Comparison of ENCODE assay signal across 6 cellular contexts in genomic region chr3:49841126-49841525, GRCh38. TPM values are rescaled to one million over a fixed set of nuclear protein-coding genes. Genes with fewer than 3 reads are reported as not detected.
DNase-seq lines count a peak whose midpoint lies in the region; ATAC-seq and TF ChIP-seq lines count a peak whose summit lies in the region.

No MANE protein-coding gene starts in this region.

- H3K36me3 Mint-ChIP-seq in activated naive CD4-positive, alpha-beta T cell treated with anti-CD3 and anti-CD28 coated beads for 36 hours (ENCODE audit: low read depth) = peaks cover 16% of the 10 kb centered on the region
- H3K36me3 Mint-ChIP-seq in activated CD8-positive, alpha-beta T cell treated with anti-CD3 and anti-CD28 coated beads for 36 hours (ENCODE audit: low read depth) = peaks cover 12% of the 10 kb centered on the region

- no peaks in the 10 kb centered on the region for H3K4me1 Mint-ChIP-seq in activated naive CD4-positive, alpha-beta T cell treated with anti-CD3 and anti-CD28 coated beads for 36 hours (ENCODE audit: low read depth)
- peaks cover 1% of the 10 kb centered on the region for H3K4me1 Mint-ChIP-seq in activated CD8-positive, alpha-beta T cell treated with anti-CD3 and anti-CD28 coated beads for 36 hours (ENCODE audit: low read depth)

- ATAC-seq in activated CD8-positive, alpha-beta T cell treated with anti-CD3 and anti-CD28 coated beads for 36 hours = peak; percentile 58

- no peak overlapping the region for H3K27ac Mint-ChIP-seq in activated naive CD4-positive, alpha-beta T cell treated with anti-CD3 and anti-CD28 coated beads for 36 hours
- H3K27ac Mint-ChIP-seq in activated CD8-positive, alpha-beta T cell treated with anti-CD3 and anti-CD28 coated beads for 36 hours = no peak overlapping the region

- H3K9me3 ChIP-seq in sigmoid colon (no peaks in the 10 kb centered on the region), smooth muscle cell (replicated peaks; ENCODE audit: low read depth) (no peaks in the 10 kb centered on the region)

- no peak for TF ChIP-seq EP300 in sigmoid colon (IDR thresholded peaks at IDR 0.05)

- H3K27ac ChIP-seq in sigmoid colon (no peak overlapping the region), smooth muscle cell (ENCODE audit: low read depth) (no peak overlapping the region)

- H3K4me1 ChIP-seq in sigmoid colon = peaks cover 0 to 15% (median 4%) of the 10 kb centered on the region in 4 donors
- H3K4me1 ChIP-seq in smooth muscle cell (ENCODE audit: low read depth) = no peaks in the 10 kb centered on the region

- TF ChIP-seq CTCF in activated CD8-positive, alpha-beta T cell treated with anti-CD3 and anti-CD28 coated beads for 36 hours (IDR thresholded peaks at IDR 0.05) = peak; percentile 45
- TF ChIP-seq CTCF in sigmoid colon (IDR thresholded peaks at IDR 0.05) = no peak
- TF ChIP-seq CTCF in smooth muscle cell (IDR thresholded peaks at IDR 0.05; ENCODE audit: borderline replicate concordance, insufficient read depth, poor library complexity, severe bottlenecking) = no peak

- no peak overlapping the region for H3K4me3 ChIP-seq in sigmoid colon
- no peak overlapping the region for H3K4me3 ChIP-seq in smooth muscle cell

- CTCF ChIA-PET in activated naive CD4-positive, alpha-beta T cell treated with anti-CD3 and anti-CD28 coated beads for 36 hours (lab: Charles Lee) = interaction anchor here (0.6 to 8.7 kb wide), 6 partner anchors 9 to 702 kb away, joined by 3 to 165 read pairs (median 3); partner anchors contain the start of genes CDHR4 and INKA1
- CTCF ChIA-PET in activated CD8-positive, alpha-beta T cell treated with anti-CD3 and anti-CD28 coated beads for 36 hours (lab: Charles Lee) = interaction anchor here (0.7 to 22.5 kb wide), 6 partner anchors 9 to 45 kb away, joined by 3 to 412 read pairs (median 3); partner anchors contain the start of genes CDHR4, INKA1, TRAIP and UBA7

- no peaks in the 10 kb centered on the region for H3K9me3 Mint-ChIP-seq in activated naive CD4-positive, alpha-beta T cell treated with anti-CD3 and anti-CD28 coated beads for 36 hours
- H3K9me3 Mint-ChIP-seq in activated CD8-positive, alpha-beta T cell treated with anti-CD3 and anti-CD28 coated beads for 36 hours = no peaks in the 10 kb centered on the region

- H4K20me1 ChIP-seq in smooth muscle cell (ENCODE audit: low read depth) = no peaks in the 10 kb centered on the region

- no peak overlapping the region for H3K4me2 ChIP-seq in smooth muscle cell

- H3K27me3 ChIP-seq in sigmoid colon = no peaks in the 10 kb centered on the region
- H3K27me3 ChIP-seq in smooth muscle cell (ENCODE audit: low read depth) = no peaks in the 10 kb centered on the region

- no peaks in the 10 kb centered on the region for H3F3A ChIP-seq in smooth muscle cell (ENCODE audit: low read depth)

- no peak overlapping the region for H2AFZ ChIP-seq in smooth muscle cell (ENCODE audit: low read depth)

- no peak overlapping the region for H3K4me3 Mint-ChIP-seq in activated naive CD4-positive, alpha-beta T cell treated with anti-CD3 and anti-CD28 coated beads for 36 hours
- no peak overlapping the region for H3K4me3 Mint-ChIP-seq in activated CD8-positive, alpha-beta T cell treated with anti-CD3 and anti-CD28 coated beads for 36 hours

- intact Hi-C loops in activated naive CD4-positive, alpha-beta T cell treated with anti-CD3 and anti-CD28 coated beads for 36 hours (cut with micrococcal nuclease) = no loop called here
- intact Hi-C loops in activated CD8-positive, alpha-beta T cell treated with anti-CD3 and anti-CD28 coated beads for 36 hours (cut with micrococcal nuclease) = no loop called here
- intact Hi-C loops in sigmoid colon (cut with DNase I) = loop anchor here (5.0 kb wide), 1 partner anchor 304 kb away; no protein-coding TSS in a partner anchor

- DNase-seq in activated naive CD4-positive, alpha-beta T cell treated with anti-CD3 and anti-CD28 coated beads for 36 hours = peak; percentile 16
- DNase-seq in activated naive CD4-positive, alpha-beta T cell (lab: John Stamatoyannopoulos, UW) = no peak
- peak; percentile 50 for DNase-seq in activated CD8-positive, alpha-beta T cell treated with anti-CD3 and anti-CD28 coated beads for 36 hours
- DNase-seq in renal cortical epithelial cell (ENCODE audit: low read depth) = peak; percentile 22
- no peak for DNase-seq in sigmoid colon
- DNase-seq in smooth muscle cell (lab: John Stamatoyannopoulos, UW; ENCODE audit: unreplicated experiment) = no peak

- no peak for TF ChIP-seq POLR2A in sigmoid colon (IDR thresholded peaks at IDR 0.05)

- H3K36me3 ChIP-seq in sigmoid colon = no peaks in the 10 kb centered on the region
- no peaks in the 10 kb centered on the region for H3K36me3 ChIP-seq in smooth muscle cell (ENCODE audit: low read depth)

- no peaks in the 10 kb centered on the region for H3K27me3 Mint-ChIP-seq in activated naive CD4-positive, alpha-beta T cell treated with anti-CD3 and anti-CD28 coated beads for 36 hours (ENCODE audit: low read depth)
- H3K27me3 Mint-ChIP-seq in activated CD8-positive, alpha-beta T cell treated with anti-CD3 and anti-CD28 coated beads for 36 hours = no peaks in the 10 kb centered on the region

- POLR2A ChIA-PET in activated CD8-positive, alpha-beta T cell treated with anti-CD3 and anti-CD28 coated beads for 36 hours (lab: Charles Lee) = interaction anchor here (1.2 to 3.9 kb wide), 3 partner anchors 14 to 37 kb away, joined by 3 to 37 read pairs (median 4); partner anchors contain the start of gene INKA1

- H3K79me2 ChIP-seq in smooth muscle cell (ENCODE audit: low read depth) = no peaks in the 10 kb centered on the region

- no peak overlapping the region for H3K9ac ChIP-seq in smooth muscle cell (ENCODE audit: low read depth)

RNA-seq across cellular contexts. Expression of gene TRAIP, which starts 15.2 kb away (rescaled TPM):
- 10 to 100 TPM; 21.5 to 25.7 TPM for total RNA-seq in activated naive CD4-positive, alpha-beta T cell treated with anti-CD3 and anti-CD28 coated beads for 36 hours
- 10 to 100 TPM; 23.2 to 25.1 TPM for total RNA-seq in activated CD8-positive, alpha-beta T cell treated with anti-CD3 and anti-CD28 coated beads for 36 hours
- total RNA-seq in renal cortical epithelial cell = 1.6 and 2.8 TPM in 2 replicates
- total RNA-seq in sigmoid colon = 1 to 10 TPM in 3 of 4 donors, under 1 TPM in 1; 0.54 to 1.8 (median 1.6) TPM
- polyA plus RNA-seq in sigmoid colon = 1 to 10 TPM; 1.2 to 7.1 (median 1.4) TPM
- total RNA-seq in smooth muscle cell = 1.1 and 3.8 TPM in 2 replicates
- 3.3 and 4.6 TPM in 2 replicates for polyA plus RNA-seq in smooth muscle cell

RNA-seq across cellular contexts. Expression of gene UBA7, which starts 27.4 kb away (rescaled TPM):
- 10 to 100 TPM; 93.5 to 97.7 TPM for total RNA-seq in activated naive CD4-positive, alpha-beta T cell treated with anti-CD3 and anti-CD28 coated beads for 36 hours
- 10 to 100 TPM; 69.9 to 72.3 TPM for total RNA-seq in activated CD8-positive, alpha-beta T cell treated with anti-CD3 and anti-CD28 coated beads for 36 hours
- 24.8 and 25.1 TPM in 2 replicates for total RNA-seq in renal cortical epithelial cell
- 10 to 100 TPM; 28.5 to 74.2 (median 55.7) TPM for total RNA-seq in sigmoid colon
- polyA plus RNA-seq in sigmoid colon = 10 to 100 TPM; 15.6 to 92.6 (median 22.9) TPM
- 0.94 and 6.9 TPM in 2 replicates for total RNA-seq in smooth muscle cell
- 6.6 and 10.3 TPM in 2 replicates for polyA plus RNA-seq in smooth muscle cell

RNA-seq across cellular contexts. Expression of gene CAMKV, which starts 28.6 kb away (rescaled TPM):
- under 1 TPM; 0.69 to 0.86 TPM for total RNA-seq in activated naive CD4-positive, alpha-beta T cell treated with anti-CD3 and anti-CD28 coated beads for 36 hours
- total RNA-seq in activated CD8-positive, alpha-beta T cell treated with anti-CD3 and anti-CD28 coated beads for 36 hours = 1 to 10 TPM; 1.8 to 2.1 TPM
- total RNA-seq in renal cortical epithelial cell = under 0.01 TPM in 1 of 2 replicates, not detected in the other
- not detected for total RNA-seq in sigmoid colon
- polyA plus RNA-seq in sigmoid colon = under 1 TPM in 1 of 3 donors, not detected in 2; 0.12 TPM
- not detected in 2 replicates for total RNA-seq in smooth muscle cell
- not detected in 2 replicates for polyA plus RNA-seq in smooth muscle cell

RNA-seq across cellular contexts. Expression of gene INKA1, which starts 38.1 kb away (rescaled TPM):
- total RNA-seq in activated naive CD4-positive, alpha-beta T cell treated with anti-CD3 and anti-CD28 coated beads for 36 hours = under 1 TPM; 0.33 to 0.37 TPM
- 1 to 10 TPM; 1.8 to 2.8 TPM for total RNA-seq in activated CD8-positive, alpha-beta T cell treated with anti-CD3 and anti-CD28 coated beads for 36 hours
- total RNA-seq in renal cortical epithelial cell (0.15 and 0.17 TPM in 2 replicates), sigmoid colon (1 to 10 TPM in 3 of 4 donors, under 1 TPM in 1; 0.95 to 5.0 (median 4.1) TPM), smooth muscle cell (2.5 and 4.1 TPM in 2 replicates)
- polyA plus RNA-seq in sigmoid colon (1 to 10 TPM in 1 of 3 donors, under 1 TPM in 1, not detected in 1; 0.60 to 3.5 TPM), smooth muscle cell (7.3 and 8.1 TPM in 2 replicates)

RNA-seq across cellular contexts. Expression of gene CDHR4, which starts 41.5 kb away (rescaled TPM):
- total RNA-seq in activated naive CD4-positive, alpha-beta T cell treated with anti-CD3 and anti-CD28 coated beads for 36 hours = not detected
- not detected for total RNA-seq in activated CD8-positive, alpha-beta T cell treated with anti-CD3 and anti-CD28 coated beads for 36 hours
- total RNA-seq in renal cortical epithelial cell (not detected in 2 replicates), sigmoid colon (1 to 10 TPM in 1 of 4 donors, under 1 TPM in 2, not detected in 1; 0.27 to 1.1 (median 0.99) TPM), smooth muscle cell (0.31 and 4.8 TPM in 2 replicates)
- polyA plus RNA-seq in sigmoid colon (under 1 TPM in 1 of 3 donors, not detected in 2; 0.16 TPM), smooth muscle cell (0.84 TPM in 1 of 2 replicates, not detected in the other)

Comparison
In these comparisons a context has a peak if more than half of its experiments do, and no peak if none do; other contexts are left out.
1. DNase-seq: peak in activated naive CD4-positive, alpha-beta T cell treated with anti-CD3 and anti-CD28 coated beads for 36 hours (single experiment), activated CD8-positive, alpha-beta T cell treated with anti-CD3 and anti-CD28 coated beads for 36 hours (single experiment) and renal cortical epithelial cell (single experiment); none in activated naive CD4-positive, alpha-beta T cell (0 of 4), sigmoid colon (single experiment) and smooth muscle cell (single experiment).